20 cellular contexts compared by ENCODE assay signal in the genomic region with DNA sequence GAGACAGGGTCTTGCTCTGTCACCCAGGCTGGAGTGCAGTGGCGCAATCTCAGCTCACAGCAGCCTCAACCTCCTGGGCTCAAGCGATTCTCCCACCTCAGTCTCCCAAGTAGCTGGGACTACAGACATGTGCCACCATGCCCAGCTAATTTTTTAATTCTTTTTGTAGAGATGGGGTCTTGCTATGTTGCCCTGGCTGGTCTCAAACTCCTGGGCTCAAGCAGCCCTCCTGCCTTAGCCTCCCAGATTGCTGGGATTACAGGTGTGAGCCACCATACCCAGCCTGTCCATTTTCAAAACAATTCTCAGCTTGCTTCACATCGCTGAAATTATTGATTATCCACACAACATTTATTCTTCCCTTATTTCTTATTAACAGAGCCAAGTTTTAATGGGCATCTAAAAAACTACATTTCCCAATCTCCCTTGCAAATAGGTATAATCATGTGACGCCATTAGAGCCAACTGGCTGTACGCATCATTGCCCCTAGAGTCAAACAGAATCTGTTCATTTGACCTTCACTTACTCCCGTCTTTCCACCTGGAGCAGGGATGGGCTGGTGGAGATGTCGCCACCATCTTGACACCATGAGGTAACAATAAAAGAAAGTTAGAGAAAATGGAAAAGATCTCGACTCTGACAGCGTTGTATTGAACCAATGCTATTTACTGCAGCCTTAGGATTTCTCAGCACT.
DNase-seq lines count a peak whose midpoint lies in the region; ATAC-seq and TF ChIP-seq lines count a peak whose summit lies in the region.
"Had no signal": no experiment of that assay in that cellular context is flagged by ENCODE, and none has a peak within 500 bp of the region (broad histone marks: within the 10 kb centered on the region; RNA-seq: fewer than 3 reads in every experiment).

No MANE protein-coding gene starts in this region.

- TF ChIP-seq CTCF in SK-N-SH (IDR thresholded peaks at IDR 0.05), result no peak
- no peak for TF ChIP-seq CTCF in fibroblast of mammary gland (conservative IDR thresholded peaks at IDR 0.05; ENCODE audit: control insufficient read depth, insufficient read depth, low read depth, low read length)
- TF ChIP-seq CTCF in GM13977 (IDR thresholded peaks at IDR 0.05; ENCODE audit: extremely low read depth, insufficient read depth, missing control alignments), result no peak

- no peaks in the 10 kb centered on the region for H3K79me2 ChIP-seq in SK-N-SH (ENCODE audit: insufficient read depth)

- no peaks in the 10 kb centered on the region for H3K36me3 Mint-ChIP-seq in activated CD8-positive, alpha-beta T cell treated with anti-CD3 and anti-CD28 coated beads, Interleukin-2, amount 10 ng/mL, durations not matched to agents 7 days and 5 days (ENCODE audit: low read depth)
- H3K36me3 Mint-ChIP-seq: CD14-positive monocyte; stimulated activated effector memory CD8-positive, alpha-beta T cell treated with anti-CD3 and anti-CD28 coated beads, Interleukin-12 subunit alpha, Interleukin-12 subunit beta, amount 100 ng/mL, for 72 hours had no signal

- H3K9me2 ChIP-seq in SK-N-SH, result no peaks in the 10 kb centered on the region

- in situ Hi-C loops in GM13977 (cut with MboI; ENCODE audit: low pct_unique_long_range_greater_than_20kb, low sequenced_read_pairs, unreplicated experiment), result no loop called here

- H3K4me3 ChIP-seq in SK-N-SH (ENCODE audit: low read depth in 2 of 2, low read length in 1 of 2) (no peak overlapping the region), fibroblast of mammary gland (ENCODE audit: control insufficient read depth, low read depth, low read length) (no peak overlapping the region), stomach smooth muscle (ENCODE audit: low read length in 2 of 2) (no peak overlapping the region)
- H3K4me3 ChIP-seq: pancreas, thyroid gland had no signal

- no peaks in the 10 kb centered on the region for H3K4me1 Mint-ChIP-seq in activated CD8-positive, alpha-beta T cell treated with anti-CD3 and anti-CD28 coated beads, Interleukin-2, amount 10 ng/mL, durations not matched to agents 7 days and 5 days (ENCODE audit: low read depth)
- H3K4me1 Mint-ChIP-seq: CD14-positive monocyte; stimulated activated effector memory CD8-positive, alpha-beta T cell treated with anti-CD3 and anti-CD28 coated beads, Interleukin-12 subunit alpha, Interleukin-12 subunit beta, amount 100 ng/mL, for 72 hours had no signal

- no peaks in the 10 kb centered on the region for H3K9me3 Mint-ChIP-seq in activated CD8-positive, alpha-beta T cell treated with anti-CD3 and anti-CD28 coated beads, Interleukin-2, amount 10 ng/mL, durations not matched to agents 7 days and 5 days (ENCODE audit: insufficient read depth)
- H3K9me3 Mint-ChIP-seq: CD14-positive monocyte; stimulated activated effector memory CD8-positive, alpha-beta T cell treated with anti-CD3 and anti-CD28 coated beads, Interleukin-12 subunit alpha, Interleukin-12 subunit beta, amount 100 ng/mL, for 72 hours had no signal

- peak overlapping the region; percentile 26; the same call in 1 of the 2 replicates for H2AFZ ChIP-seq in SK-N-SH (ENCODE audit: low read depth)

- POLR2A ChIA-PET in SK-N-SH (lab: Yijun Ruan, JAX), result no interaction called here
- POLR2A ChIA-PET in activated CD8-positive, alpha-beta T cell treated with anti-CD3 and anti-CD28 coated beads, Interleukin-2, amount 10 ng/mL, durations not matched to agents 7 days and 5 days (lab: Charles Lee), result no interaction called here

- DNase-seq in NCI-H1105 treated with DMSO at 0.1 percent for 48 hours (lab: John Stamatoyannopoulos, UW) (peak; percentile 17), NCI-H1105 (lab: John Stamatoyannopoulos, UW) (no peak), SK-N-SH (no peak), fibroblast of mammary gland (ENCODE audit: low read depth) (peak; percentile 32), GM13977 (ENCODE audit: low spot score) (no peak)
- no peak for DNase-seq in activated CD8-positive, alpha-beta T cell treated with anti-CD3 and anti-CD28 coated beads, Interleukin-2, amount 10 ng/mL, durations not matched to agents 7 days and 5 days
- DNase-seq: activated CD4-positive, alpha-beta T cell treated with anti-CD3 and anti-CD28 coated beads, Interleukin-2, amount 50 U/mL, for 48 hours; central memory CD4-positive, alpha-beta T cell; effector CD8-positive, alpha-beta T cell; NCI-H1930; NCI-H524 treated with DMSO at 0.1 percent for 48 hours; OCI-M1; pancreas; thyroid gland had no signal

- no peak for TF ChIP-seq RAD21 in SK-N-SH (IDR thresholded peaks at IDR 0.05; ENCODE audit: low read length)

- no peak for ATAC-seq in GM18867 (IDR thresholded peaks at IDR 0.05; ENCODE audit: unreplicated experiment)
- no peak for ATAC-seq in activated CD8-positive, alpha-beta T cell treated with anti-CD3 and anti-CD28 coated beads, Interleukin-2, amount 10 ng/mL, durations not matched to agents 7 days and 5 days
- ATAC-seq: left lobe of liver; pancreas; stimulated activated effector memory CD8-positive, alpha-beta T cell treated with anti-CD3 and anti-CD28 coated beads, Interleukin-12 subunit alpha, Interleukin-12 subunit beta, amount 100 ng/mL, for 72 hours had no signal

- peak overlapping the region in 1 of 2 experiments; percentile 51; a peak in 3 of 4 replicates for H3K27ac ChIP-seq in SK-N-SH (ENCODE audit: low read depth in 2 of 2, low read length in 1 of 2)
- peak overlapping the region; percentile 92 for H3K27ac ChIP-seq in stomach smooth muscle (ENCODE audit: low read length)
- H3K27ac ChIP-seq: 22Rv1, pancreas, thyroid gland had no signal

- no peak overlapping the region for H3K9ac ChIP-seq in SK-N-SH
- peak overlapping the region in 1 of 2 donors; percentile 63 for H3K9ac ChIP-seq in stomach smooth muscle (ENCODE audit: low read length in 2 of 2)

- H3K4me3 Mint-ChIP-seq in activated CD8-positive, alpha-beta T cell treated with anti-CD3 and anti-CD28 coated beads, Interleukin-2, amount 10 ng/mL, durations not matched to agents 7 days and 5 days, result no peak overlapping the region
- H3K4me3 Mint-ChIP-seq: CD14-positive monocyte; stimulated activated effector memory CD8-positive, alpha-beta T cell treated with anti-CD3 and anti-CD28 coated beads, Interleukin-12 subunit alpha, Interleukin-12 subunit beta, amount 100 ng/mL, for 72 hours had no signal

- peak overlapping the region; percentile 51 for H3K4me2 ChIP-seq in SK-N-SH

- H3F3A ChIP-seq in SK-N-SH (replicated peaks; ENCODE audit: insufficient read depth), result peaks cover 8% of the 10 kb centered on the region

- H3K27me3 ChIP-seq in SK-N-SH (ENCODE audit: insufficient read depth) (peaks cover 13% of the 10 kb centered on the region; the same call in 1 of the 2 replicates), stomach smooth muscle (ENCODE audit: control insufficient read depth in 1 of 2, insufficient read depth in 2 of 2, low read length in 2 of 2) (peaks cover 0 to 3% of the 10 kb centered on the region in 2 donors)
- H3K27me3 ChIP-seq: thyroid gland had no signal

- H3K4me1 ChIP-seq in SK-N-SH (ENCODE audit: control insufficient read depth in 1 of 2, insufficient read depth in 2 of 2, low read depth in 1 of 2, low read length in 1 of 2), result peaks cover 0 to 10% of the 10 kb centered on the region in 2 experiments; a peak in 2 of 4 replicates
- H3K4me1 ChIP-seq in stomach smooth muscle (ENCODE audit: control insufficient read depth, insufficient read depth, low read length), result peaks cover 33% of the 10 kb centered on the region
- H3K4me1 ChIP-seq: pancreas, thyroid gland had no signal

- H3K36me3 ChIP-seq in SK-N-SH (replicated peaks in 1 of 2; ENCODE audit: control insufficient read depth in 1 of 2, insufficient read depth in 2 of 2, low read length in 1 of 2), result no peaks in the 10 kb centered on the region
- no peaks in the 10 kb centered on the region for H3K36me3 ChIP-seq in stomach smooth muscle (ENCODE audit: control insufficient read depth in 2 of 2, insufficient read depth in 2 of 2, low read length in 2 of 2)
- H3K36me3 ChIP-seq: pancreas, thyroid gland had no signal

- no peak for TF ChIP-seq EP300 in SK-N-SH (IDR thresholded peaks at IDR 0.05; ENCODE audit: borderline replicate concordance in 1 of 2, low read depth in 1 of 2, low read length in 1 of 2)

- no peak overlapping the region for H3K27ac Mint-ChIP-seq in activated CD8-positive, alpha-beta T cell treated with anti-CD3 and anti-CD28 coated beads, Interleukin-2, amount 10 ng/mL, durations not matched to agents 7 days and 5 days
- H3K27ac Mint-ChIP-seq: CD14-positive monocyte; stimulated activated effector memory CD8-positive, alpha-beta T cell treated with anti-CD3 and anti-CD28 coated beads, Interleukin-12 subunit alpha, Interleukin-12 subunit beta, amount 100 ng/mL, for 72 hours had no signal

- 48% methylated on average over 9 of the region's 9 CpGs for WGBS in SK-N-SH (ENCODE audit: low lambda C conversion rate)

- H3K27me3 Mint-ChIP-seq in activated CD8-positive, alpha-beta T cell treated with anti-CD3 and anti-CD28 coated beads, Interleukin-2, amount 10 ng/mL, durations not matched to agents 7 days and 5 days (ENCODE audit: low read depth), result peaks cover 13% of the 10 kb centered on the region

- H3K9me3 ChIP-seq in SK-N-SH (no peaks in the 10 kb centered on the region), stomach smooth muscle (ENCODE audit: control insufficient read depth in 2 of 2, low read length in 2 of 2) (no peaks in the 10 kb centered on the region)
- H3K9me3 ChIP-seq: pancreas, thyroid gland had no signal

- CTCF ChIA-PET in SK-N-SH (lab: Yijun Ruan, JAX), result no interaction called here
- CTCF ChIA-PET in activated CD8-positive, alpha-beta T cell treated with anti-CD3 and anti-CD28 coated beads, Interleukin-2, amount 10 ng/mL, durations not matched to agents 7 days and 5 days (lab: Charles Lee), result no interaction called here

- no peaks in the 10 kb centered on the region for H4K20me1 ChIP-seq in SK-N-SH (ENCODE audit: insufficient read depth)

TF ChIP-seq in SK-N-SH, 30 proteins besides CTCF, POLR2A, EP300 and RAD21 (continues in another document):
- TF ChIP-seq ZBTB33 (IDR thresholded peaks at IDR 0.05; ENCODE audit: borderline replicate concordance, low read depth), result no peak

Comparison
In these comparisons a context has a peak if more than half of its experiments do, and no peak if none do; other contexts are left out.
1. DNase-seq: peak in NCI-H1105 treated with DMSO at 0.1 percent for 48 hours (single experiment) and fibroblast of mammary gland (single experiment); none in NCI-H1105 (single experiment), SK-N-SH (single experiment), GM13977 (single experiment) and activated CD8-positive, alpha-beta T cell treated with anti-CD3 and anti-CD28 coated beads, Interleukin-2, amount 10 ng/mL, durations not matched to agents 7 days and 5 days (single experiment).